Comparison of ENCODE assay signal across 10 cellular contexts in genomic region chr10:29535778-29536459, GRCh38.
DNase-seq lines count a peak whose midpoint lies in the region; ATAC-seq and TF ChIP-seq lines count a peak whose summit lies in the region.
"Had no signal": no experiment of that assay in that cellular context is flagged by ENCODE, and none has a peak within 500 bp of the region (broad histone marks: within the 10 kb centered on the region; RNA-seq: fewer than 3 reads in every experiment).

No MANE protein-coding gene starts in this region.

- no peak for TF ChIP-seq EP300 in esophagus muscularis mucosa (IDR thresholded peaks at IDR 0.05)

- intact Hi-C loops in esophagus muscularis mucosa (cut with DNase I) (no loop called here), aorta (cut with DNase I) (loop anchor here in 1 of 2 donors (10.0 kb wide), 2 partner anchors 49 to 199 kb away; no protein-coding TSS in a partner anchor)

- peaks cover 8% of the 10 kb centered on the region for H3K4me1 Mint-ChIP-seq in stimulated activated naive CD8-positive, alpha-beta T cell treated with anti-CD3 and anti-CD28 coated beads, Interleukin-15, Interleukin-2, amounts not matched to agents 100 ng/mL and 50 ng/mL, for 24 hours (ENCODE audit: low read depth)
- H3K4me1 Mint-ChIP-seq in stimulated activated naive CD8-positive, alpha-beta T cell treated with anti-CD3 and anti-CD28 coated beads, Interleukin-15, amount 100 ng/mL, for 72 hours: peaks cover 8% of the 10 kb centered on the region
- peaks cover 44% of the 10 kb centered on the region for H3K4me1 Mint-ChIP-seq in nephron

- peaks cover 14% of the 10 kb centered on the region for H3K36me3 Mint-ChIP-seq in stimulated activated naive CD8-positive, alpha-beta T cell treated with anti-CD3 and anti-CD28 coated beads, Interleukin-15, Interleukin-2, amounts not matched to agents 100 ng/mL and 50 ng/mL, for 24 hours (ENCODE audit: low read depth)
- peaks cover 15% of the 10 kb centered on the region for H3K36me3 Mint-ChIP-seq in nephron (ENCODE audit: low read depth)

- H3K4me1 ChIP-seq in esophagus muscularis mucosa (peaks cover 40 to 89% (median 88%) of the 10 kb centered on the region in 4 donors), aorta (ENCODE audit: control insufficient read depth in 1 of 2, insufficient read depth in 2 of 2, low read length in 2 of 2) (peaks cover 0 to 11% of the 10 kb centered on the region in 2 donors)

- H3K4me3 ChIP-seq in esophagus muscularis mucosa (peak overlapping the region in 3 of 4 donors; percentile 5 to 22 (median 22)), aorta (ENCODE audit: low read length in 2 of 2) (no peak overlapping the region)

- 75% methylated on average over 7 of the region's 7 CpGs for WGBS in esophagus muscularis mucosa
- 64 to 66% methylated on average over 7 of the region's 7 CpGs for WGBS in aorta, 2 donors

- TF ChIP-seq CTCF in esophagus muscularis mucosa (IDR thresholded peaks at IDR 0.05) (no peak), nephron (IDR thresholded peaks at IDR 0.05; ENCODE audit: unreplicated experiment in 3 of 3) (peak in 2 of 3 experiments; percentile 13 to 27)

- no peak for DNase-seq in stimulated activated naive CD8-positive, alpha-beta T cell treated with anti-CD3 and anti-CD28 coated beads, Interleukin-15, amount 100 ng/mL, for 72 hours
- DNase-seq in esophagus muscularis mucosa (ENCODE audit: extremely low spot score) (no peak), aorta (no peak), activated gamma-delta T cell treated with Interleukin-2 at 50 U/mL for 16 hours (no peak)
- DNase-seq: activated CD8-positive, alpha-beta T cell treated with anti-CD3 and anti-CD28 coated beads, Interleukin-2, amount 10 ng/mL, durations not matched to agents 7 days and 5 days; stimulated activated CD4-positive, alpha-beta T cell treated with anti-CD3 and anti-CD28 coated beads, Interleukin-12 subunit alpha, Interleukin-12 subunit beta, amount 100 ng/mL, for 4 hours had no signal

- H3K36me3 ChIP-seq in esophagus muscularis mucosa (peaks cover 6 to 60% (median 40%) of the 10 kb centered on the region in 4 donors), aorta (ENCODE audit: control insufficient read depth in 1 of 2, insufficient read depth in 2 of 2, low read length in 1 of 2) (peaks cover 0 to 7% of the 10 kb centered on the region in 2 donors)

- no peak for TF ChIP-seq POLR2A in esophagus muscularis mucosa (IDR thresholded peaks at IDR 0.05; ENCODE audit: low read depth)

- H3K4me3 Mint-ChIP-seq in stimulated activated naive CD8-positive, alpha-beta T cell treated with anti-CD3 and anti-CD28 coated beads, Interleukin-15, Interleukin-2, amounts not matched to agents 100 ng/mL and 50 ng/mL, for 24 hours: no peak overlapping the region
- H3K4me3 Mint-ChIP-seq in stimulated activated naive CD8-positive, alpha-beta T cell treated with anti-CD3 and anti-CD28 coated beads, Interleukin-15, amount 100 ng/mL, for 72 hours: no peak overlapping the region
- H3K4me3 Mint-ChIP-seq in nephron: peak overlapping the region; percentile 22 to 60 (median 52)
- H3K4me3 Mint-ChIP-seq: activated CD8-positive, alpha-beta T cell treated with anti-CD3 and anti-CD28 coated beads, Interleukin-2, amount 10 ng/mL, durations not matched to agents 7 days and 5 days had no signal

- ATAC-seq in stimulated activated naive CD8-positive, alpha-beta T cell treated with anti-CD3 and anti-CD28 coated beads, Interleukin-15, amount 100 ng/mL, for 72 hours: no peak
- ATAC-seq in aorta (ENCODE audit: low FRiP score): no peak
- ATAC-seq in esophagus mucosa: no peak
- no peak for ATAC-seq in GM21723 (IDR thresholded peaks at IDR 0.05; ENCODE audit: unreplicated experiment)
- ATAC-seq: activated CD8-positive, alpha-beta T cell treated with anti-CD3 and anti-CD28 coated beads, Interleukin-2, amount 10 ng/mL, durations not matched to agents 7 days and 5 days had no signal

- H3K27me3 ChIP-seq in esophagus muscularis mucosa: no peaks in the 10 kb centered on the region
- no peaks in the 10 kb centered on the region for H3K27me3 ChIP-seq in aorta (ENCODE audit: control insufficient read depth in 1 of 2, insufficient read depth in 2 of 2, low read length in 1 of 2)

- H3K27ac Mint-ChIP-seq in stimulated activated naive CD8-positive, alpha-beta T cell treated with anti-CD3 and anti-CD28 coated beads, Interleukin-15, Interleukin-2, amounts not matched to agents 100 ng/mL and 50 ng/mL, for 24 hours: peak overlapping the region; percentile 46
- peak overlapping the region in 1 of 2 donors; percentile 68 for H3K27ac Mint-ChIP-seq in stimulated activated naive CD8-positive, alpha-beta T cell treated with anti-CD3 and anti-CD28 coated beads, Interleukin-15, amount 100 ng/mL, for 72 hours
- peak overlapping the region; percentile 94 to 96 (median 96) for H3K27ac Mint-ChIP-seq in nephron
- H3K27ac Mint-ChIP-seq: activated CD8-positive, alpha-beta T cell treated with anti-CD3 and anti-CD28 coated beads, Interleukin-2, amount 10 ng/mL, durations not matched to agents 7 days and 5 days had no signal

- H3K27ac ChIP-seq in esophagus muscularis mucosa (replicated peaks in 1 of 4): peak overlapping the region; percentile 71 to 78 (median 77)
- H3K27ac ChIP-seq in aorta (ENCODE audit: low read depth in 1 of 2, low read length in 2 of 2): peak overlapping the region; percentile 12 to 73

- H3K9me3 Mint-ChIP-seq in stimulated activated naive CD8-positive, alpha-beta T cell treated with anti-CD3 and anti-CD28 coated beads, Interleukin-15, Interleukin-2, amounts not matched to agents 100 ng/mL and 50 ng/mL, for 24 hours: no peaks in the 10 kb centered on the region
- no peaks in the 10 kb centered on the region for H3K9me3 Mint-ChIP-seq in stimulated activated naive CD8-positive, alpha-beta T cell treated with anti-CD3 and anti-CD28 coated beads, Interleukin-15, amount 100 ng/mL, for 72 hours
- no peaks in the 10 kb centered on the region for H3K9me3 Mint-ChIP-seq in nephron

- H3K9me3 ChIP-seq in esophagus muscularis mucosa: no peaks in the 10 kb centered on the region
- no peaks in the 10 kb centered on the region for H3K9me3 ChIP-seq in aorta (ENCODE audit: control insufficient read depth, low read length)

- no peaks in the 10 kb centered on the region for H3K27me3 Mint-ChIP-seq in stimulated activated naive CD8-positive, alpha-beta T cell treated with anti-CD3 and anti-CD28 coated beads, Interleukin-15, Interleukin-2, amounts not matched to agents 100 ng/mL and 50 ng/mL, for 24 hours
- no peaks in the 10 kb centered on the region for H3K27me3 Mint-ChIP-seq in stimulated activated naive CD8-positive, alpha-beta T cell treated with anti-CD3 and anti-CD28 coated beads, Interleukin-15, amount 100 ng/mL, for 72 hours
- H3K27me3 Mint-ChIP-seq in nephron (ENCODE audit: low read depth): no peaks in the 10 kb centered on the region

Comparison
In these comparisons a context has a peak if more than half of its experiments do, and no peak if none do; other contexts are left out.
1. H3K4me3 Mint-ChIP-seq: peak in nephron (3 of 3); none in stimulated activated naive CD8-positive, alpha-beta T cell treated with anti-CD3 and anti-CD28 coated beads, Interleukin-15, Interleukin-2, amounts not matched to agents 100 ng/mL and 50 ng/mL, for 24 hours (single experiment) and stimulated activated naive CD8-positive, alpha-beta T cell treated with anti-CD3 and anti-CD28 coated beads, Interleukin-15, amount 100 ng/mL, for 72 hours (0 of 2).
2. H3K4me3 ChIP-seq: peak in esophagus muscularis mucosa (3 of 4); none in aorta (0 of 2).
3. CTCF ChIP-seq: peak in nephron (2 of 3); none in esophagus muscularis mucosa (0 of 3).